In the genomic region with DNA sequence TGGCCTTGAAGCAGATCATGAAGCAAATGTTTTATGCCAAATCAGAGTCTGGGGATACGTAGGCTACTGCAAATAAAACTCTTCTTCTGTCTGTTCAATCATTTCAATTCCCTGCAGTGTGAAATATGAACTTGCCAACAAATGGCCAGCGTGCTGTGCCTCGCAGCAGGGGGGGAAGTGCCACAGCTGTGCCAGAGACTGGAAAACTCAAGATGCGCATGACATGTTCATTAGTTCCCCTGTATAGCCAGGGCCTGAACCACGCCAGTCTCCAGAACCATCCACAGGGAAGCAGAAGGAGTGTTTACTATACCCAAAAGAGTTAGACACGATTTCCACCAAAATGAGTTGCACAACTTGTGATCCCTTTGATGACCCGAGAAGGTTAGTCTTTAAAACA, we compare ENCODE assay signal across 11 cellular contexts.
A peak's percentile ranks its signal among the peaks of the same experiment; 100 is the strongest.
DNase-seq lines count a peak whose midpoint lies in the region; ATAC-seq lines count a peak whose summit lies in the region.
"Had no signal": no experiment of that assay in that cellular context is flagged by ENCODE, and none has a peak within 500 bp of the region (broad histone marks: within the 10 kb centered on the region; RNA-seq: fewer than 3 reads in every experiment).

No MANE protein-coding gene starts in this region.

- H3K27me3 ChIP-seq in aorta (ENCODE audit: control insufficient read depth in 1 of 2, insufficient read depth in 2 of 2, low read length in 1 of 2) = no peaks in the 10 kb centered on the region
- H3K27me3 ChIP-seq: ascending aorta, MG63 had no signal

- H3K4me3 ChIP-seq in aorta (ENCODE audit: low read length in 2 of 2) = no peak overlapping the region
- H3K4me3 ChIP-seq: ascending aorta, MG63 had no signal

- intact Hi-C loops in sciatic nerve (cut with DNase I) (no loop called here), aorta (cut with DNase I) (no loop called here)

- H3K27ac ChIP-seq in aorta (ENCODE audit: low read depth in 1 of 2, low read length in 2 of 2) = no peak overlapping the region
- H3K27ac ChIP-seq: ascending aorta had no signal

- WGBS in aorta, 2 donors = 65 to 74% methylated on average over 7 of the region's 7 CpGs

- no peaks in the 10 kb centered on the region for H3K9me3 ChIP-seq in aorta (ENCODE audit: control insufficient read depth, low read length)
- H3K9me3 ChIP-seq: ascending aorta, MG63 had no signal

- ATAC-seq in sciatic nerve (peak; percentile 88), HG02981 (IDR thresholded peaks at IDR 0.05; ENCODE audit: unreplicated experiment) (no peak), aorta (ENCODE audit: low FRiP score) (no peak)
- ATAC-seq: natural killer cell had no signal

- H3K4me1 ChIP-seq in aorta (ENCODE audit: control insufficient read depth in 1 of 2, insufficient read depth in 2 of 2, low read length in 2 of 2) = no peaks in the 10 kb centered on the region
- H3K4me1 ChIP-seq: ascending aorta had no signal

- no peaks in the 10 kb centered on the region for H3K36me3 ChIP-seq in aorta (ENCODE audit: control insufficient read depth in 1 of 2, insufficient read depth in 2 of 2, low read length in 1 of 2)
- H3K36me3 ChIP-seq: ascending aorta, MG63 had no signal

- DNase-seq in NCI-H146 (lab: John Stamatoyannopoulos, UW) (peak; percentile 86), NCI-H526 (lab: John Stamatoyannopoulos, UW) (peak; percentile 17 to 38), fibroblast of peridontal ligament (ENCODE audit: extremely low read depth) (peak; percentile 42), sciatic nerve (ENCODE audit: low spot score) (no peak), aorta (no peak), hepatic stellate cell (ENCODE audit: low spot score) (no peak), NAMALWA (ENCODE audit: low spot score) (no peak)
- DNase-seq: MG63, natural killer cell had no signal

Comparison
In these comparisons a context has a peak if more than half of its experiments do, and no peak if none do; other contexts are left out.
1. DNase-seq: peak in NCI-H146 (single experiment), NCI-H526 (2 of 2) and fibroblast of peridontal ligament (single experiment); none in sciatic nerve (single experiment), aorta (0 of 2), hepatic stellate cell (single experiment) and NAMALWA (single experiment).